ENCODE assay signal across 21 cellular contexts in genomic region chr13:76245216-76245615, GRCh38.
"Had no signal": no experiment of that assay in that cellular context is flagged by ENCODE, and none has a peak within 500 bp of the region (broad histone marks: within the 10 kb centered on the region; RNA-seq: fewer than 3 reads in every experiment).

No MANE protein-coding gene starts in this region.

- H3K36me3 ChIP-seq: esophagus muscularis mucosa, gastroesophageal sphincter, heart right ventricle, left lung had no signal

- ATAC-seq: foreskin keratinocyte; gastroesophageal sphincter; heart right ventricle; left cardiac atrium; naive thymus-derived CD8-positive, alpha-beta T cell had no signal

- H3K27me3 Mint-ChIP-seq: memory B cell had no signal

- H3K36me3 Mint-ChIP-seq: memory B cell; naive B cell; naive thymus-derived CD8-positive, alpha-beta T cell had no signal

- H3K4me1 Mint-ChIP-seq: memory B cell; naive B cell; naive thymus-derived CD8-positive, alpha-beta T cell had no signal

- H3K4me3 ChIP-seq: coronary artery, dorsolateral prefrontal cortex, esophagus muscularis mucosa, gastroesophageal sphincter, heart right ventricle, left lung, lung had no signal

- H3K4me3 Mint-ChIP-seq: memory B cell; naive B cell; naive thymus-derived CD8-positive, alpha-beta T cell had no signal

- H3K9me3 ChIP-seq: esophagus muscularis mucosa, gastroesophageal sphincter, heart right ventricle, left lung had no signal

- H3K27ac Mint-ChIP-seq: memory B cell; naive B cell; naive thymus-derived CD8-positive, alpha-beta T cell had no signal

- H3K4me1 ChIP-seq: esophagus muscularis mucosa, foreskin keratinocyte, gastroesophageal sphincter, left lung had no signal

- H3K27me3 ChIP-seq: dorsolateral prefrontal cortex, esophagus muscularis mucosa, foreskin keratinocyte, gastroesophageal sphincter, heart right ventricle, left lung had no signal

- DNase-seq: dermis blood vessel endothelial cell; dorsolateral prefrontal cortex; effector CD4-positive, alpha-beta T cell; effector memory CD4-positive, alpha-beta T cell; foreskin keratinocyte; head of caudate nucleus; heart right ventricle; hippocampal formation; left cardiac atrium; left lung; left ventricle myocardium superior; mammary epithelial cell; mesendoderm; midbrain; naive B cell; naive thymus-derived CD8-positive, alpha-beta T cell had no signal

- H3K27ac ChIP-seq: coronary artery, dorsolateral prefrontal cortex, esophagus muscularis mucosa, foreskin keratinocyte, gastroesophageal sphincter, heart right ventricle, left lung had no signal
